In genomic region chr4:140993350-140993749, GRCh38 we compare ENCODE assay signal across 25 cellular contexts.
DNase-seq lines count a peak whose midpoint lies in the region; TF ChIP-seq lines count a peak whose summit lies in the region.
"Had no signal": no experiment of that assay in that cellular context is flagged by ENCODE, and none has a peak within 500 bp of the region (broad histone marks: within the 10 kb centered on the region; RNA-seq: fewer than 3 reads in every experiment).

No MANE protein-coding gene starts in this region.

- H3K4ac ChIP-seq in mesendoderm (ENCODE audit: low read depth, low read length): no peak overlapping the region

- H3K9ac ChIP-seq in mesendoderm (ENCODE audit: low read length): no peak overlapping the region

- no peak overlapping the region for H3K56ac ChIP-seq in mesendoderm (ENCODE audit: low read length)

- H3K4me3 ChIP-seq in cardiac muscle cell (no peak overlapping the region), right atrium auricular region (no peak overlapping the region), brain microvascular endothelial cell (ENCODE audit: low read depth, low read length) (no peak overlapping the region), mesendoderm (ENCODE audit: low read length) (no peak overlapping the region), transverse colon (no peak overlapping the region)
- H3K4me3 ChIP-seq: lung had no signal

- WGBS in mesendoderm (ENCODE audit: extremely low coverage, insufficient coverage, low lambda C conversion rate): no CpG with 5 or more reads among the region's 5 CpGs
- WGBS in transverse colon (ENCODE audit: low coverage in 1 of 2), 2 donors: 82 to 88% methylated on average over 2 to 5 of the region's 5 CpGs

- no peaks in the 10 kb centered on the region for H3K79me2 ChIP-seq in mesendoderm (ENCODE audit: control insufficient read depth, insufficient read depth, low read length)

- no peak for TF ChIP-seq POLR2A in transverse colon (IDR thresholded peaks at IDR 0.05)

- H3K36me3 ChIP-seq in cardiac muscle cell (no peaks in the 10 kb centered on the region), right atrium auricular region (no peaks in the 10 kb centered on the region), brain microvascular endothelial cell (replicated peaks) (no peaks in the 10 kb centered on the region), mesendoderm (ENCODE audit: control insufficient read depth, insufficient read depth, low read length) (no peaks in the 10 kb centered on the region), transverse colon (no peaks in the 10 kb centered on the region)

- H2BK15ac ChIP-seq in mesendoderm (replicated peaks; ENCODE audit: low read depth): no peak overlapping the region

- H3K23ac ChIP-seq in mesendoderm (ENCODE audit: low read length): no peak overlapping the region

- in situ Hi-C loops in brain microvascular endothelial cell (cut with HindIII; ENCODE audit: low pct_ligation_motif_present, low sequenced_read_pairs) (no loop called here), transverse colon (cut with MboI; ENCODE audit: low pct_ligation_motif_present in 1 of 4, low pct_unique_long_range_greater_than_20kb in 1 of 4, low sequenced_read_pairs in 3 of 4) (no loop called here)

- H3K9me3 ChIP-seq in cardiac muscle cell (ENCODE audit: low read depth) (no peaks in the 10 kb centered on the region), right atrium auricular region (no peaks in the 10 kb centered on the region), transverse colon (no peaks in the 10 kb centered on the region)
- H3K9me3 ChIP-seq: Caco-2 had no signal

- no peak for TF ChIP-seq EP300 in transverse colon (IDR thresholded peaks at IDR 0.05; ENCODE audit: low read depth)

- TF ChIP-seq CTCF in cardiac muscle cell (IDR thresholded peaks at IDR 0.05; ENCODE audit: low read depth, low read length): no peak
- no peak for TF ChIP-seq CTCF in right atrium auricular region (IDR thresholded peaks at IDR 0.05)
- TF ChIP-seq CTCF in brain microvascular endothelial cell (IDR thresholded peaks at IDR 0.05; ENCODE audit: low read depth, low read length, missing control alignments): peak; percentile 17
- no peak for TF ChIP-seq CTCF in transverse colon (IDR thresholded peaks at IDR 0.05)

- DNase-seq in cardiac muscle cell (ENCODE audit: low read depth in 1 of 2, low spot score in 1 of 2) (no peak), right atrium auricular region (ENCODE audit: low spot score) (no peak), brain microvascular endothelial cell (no peak), mesendoderm (peak; percentile 16), transverse colon (no peak), NCI-H526 (lab: John Stamatoyannopoulos, UW) (no peak), NCI-H345 treated with DMSO at 0.1 percent for 48 hours (lab: John Stamatoyannopoulos, UW; ENCODE audit: unreplicated experiment) (no peak), A172 (ENCODE audit: low spot score) (no peak)
- DNase-seq: 8988T; activated CD4-positive, alpha-beta T cell treated with anti-CD3 and anti-CD28 coated beads for 48 hours; amygdala; Caco-2; effector memory CD4-positive, alpha-beta T cell; GDM1; glutamatergic neuron; IMR-90; NCI-H1436 treated with DMSO at 0.1 percent for 48 hours; NCI-H2107; NCI-H446; NCI-H82; nephron progenitor cell; stimulated activated CD4-positive, alpha-beta T cell treated with anti-CD3 and anti-CD28 coated beads, Interleukin-2, amount 100 ng/mL, for 24 hours; stimulated activated naive CD8-positive, alpha-beta T cell treated with anti-CD3 and anti-CD28 coated beads, Interleukin-15, amount 100 ng/mL, for 72 hours; trophoblast cell had no signal

- H3K27me3 ChIP-seq in cardiac muscle cell: no peaks in the 10 kb centered on the region
- no peaks in the 10 kb centered on the region for H3K27me3 ChIP-seq in right atrium auricular region
- no peaks in the 10 kb centered on the region for H3K27me3 ChIP-seq in brain microvascular endothelial cell (replicated peaks)
- H3K27me3 ChIP-seq in mesendoderm (ENCODE audit: insufficient read depth, low read length, poor library complexity): no peaks in the 10 kb centered on the region
- H3K27me3 ChIP-seq in transverse colon: no peaks in the 10 kb centered on the region

- no peak overlapping the region for H2BK5ac ChIP-seq in mesendoderm (ENCODE audit: low read length)

- H2AK5ac ChIP-seq in mesendoderm (ENCODE audit: low read length): no peak overlapping the region

- peak overlapping the region; percentile 44 for H3K27ac ChIP-seq in cardiac muscle cell
- peak overlapping the region in 1 of 2 donors; percentile 66 for H3K27ac ChIP-seq in right atrium auricular region
- H3K27ac ChIP-seq in brain microvascular endothelial cell: no peak overlapping the region
- no peak overlapping the region for H3K27ac ChIP-seq in mesendoderm (ENCODE audit: low read depth, low read length)
- H3K27ac ChIP-seq in transverse colon: peak overlapping the region; percentile 13 to 63 (median 61)

- H3K4me1 ChIP-seq in cardiac muscle cell (ENCODE audit: low read depth) (peaks cover 12% of the 10 kb centered on the region), right atrium auricular region (peaks cover 0 to 20% of the 10 kb centered on the region in 2 donors), mesendoderm (ENCODE audit: control insufficient read depth, low read depth, low read length) (no peaks in the 10 kb centered on the region), transverse colon (peaks cover 0 to 13% (median 6%) of the 10 kb centered on the region in 4 donors)
- H3K4me1 ChIP-seq: Caco-2 had no signal

- H3K18ac ChIP-seq in mesendoderm (ENCODE audit: low read length): no peak overlapping the region

- no peak overlapping the region for H3K4me2 ChIP-seq in mesendoderm (ENCODE audit: low read length)

- no peak overlapping the region for H4K5ac ChIP-seq in mesendoderm (ENCODE audit: low read length)

- H4K8ac ChIP-seq in mesendoderm (ENCODE audit: low read depth, low read length): no peak overlapping the region

- H2BK120ac ChIP-seq in mesendoderm (ENCODE audit: low read depth, low read length): no peak overlapping the region

- intact Hi-C loops in transverse colon (cut with DNase I; ENCODE audit: low total_unique reads): loop anchor here (10.0 kb wide), 1 partner anchor 141 kb away; the partner anchor contains the start of gene RNF150

- H3K79me1 ChIP-seq in mesendoderm (ENCODE audit: low read length): no peaks in the 10 kb centered on the region

Comparison
In these comparisons a context has a peak if more than half of its experiments do, and no peak if none do; other contexts are left out.
1. H3K27ac ChIP-seq: peak in cardiac muscle cell (single experiment) and transverse colon (4 of 4); none in brain microvascular endothelial cell (single experiment) and mesendoderm (single experiment).